1 cellular context compared by ENCODE assay signal in genomic region chr9:3863114-3863528, GRCh38.
TF ChIP-seq lines count a peak whose summit lies in the region.

No MANE protein-coding gene starts in this region.

TF ChIP-seq in GM23338, 12 proteins besides CTCF, POLR2A, EP300 and RAD21 (continued from another document):
- TF ChIP-seq ZNF462 (CRISPR knock-in tag; IDR thresholded peaks at IDR 0.05) (no peak), NANOG (IDR thresholded peaks at IDR 0.05; ENCODE audit: borderline replicate concordance) (no peak), ZNF331 (CRISPR knock-in tag; IDR thresholded peaks at IDR 0.05; ENCODE audit: low read depth) (no peak), EZH2phosphoT487 (IDR thresholded peaks at IDR 0.05; ENCODE audit: unreplicated experiment) (no peak), EZH2 (IDR thresholded peaks at IDR 0.05; ENCODE audit: low read depth, unreplicated experiment) (no peak), REST (IDR thresholded peaks at IDR 0.05; ENCODE audit: unreplicated experiment) (no peak), POLR2AphosphoS5 (IDR thresholded peaks at IDR 0.05; ENCODE audit: low read depth) (no peak), JUNB (IDR thresholded peaks at IDR 0.05; ENCODE audit: unreplicated experiment) (no peak), CREB1 (CRISPR knock-in tag; IDR thresholded peaks at IDR 0.05; ENCODE audit: low read depth) (no peak), ZNF114 (CRISPR knock-in tag; IDR thresholded peaks at IDR 0.05) (no peak), STAT1 (IDR thresholded peaks at IDR 0.05; ENCODE audit: unreplicated experiment) (no peak)
